In genomic region chrX:30643313-30643821, GRCh38 we compare ENCODE assay signal across 13 cellular contexts. TPM values are rescaled to one million over a fixed set of nuclear protein-coding genes. Genes with fewer than 3 reads are reported as not detected.
A peak's percentile ranks its signal among the peaks of the same experiment; 100 is the strongest.
DNase-seq lines count a peak whose midpoint lies in the region; ATAC-seq and TF ChIP-seq lines count a peak whose summit lies in the region.
"Had no signal": no experiment of that assay in that cellular context is flagged by ENCODE, and none has a peak within 500 bp of the region (broad histone marks: within the 10 kb centered on the region; RNA-seq: fewer than 3 reads in every experiment).

No MANE protein-coding gene starts in this region.

- H3K9me3 Mint-ChIP-seq in activated T-cell treated with anti-CD3 and anti-CD28 coated beads, Interleukin-2, amount 50 U/mL, for 24 hours = no peaks in the 10 kb centered on the region

- ATAC-seq in sciatic nerve (peak; percentile 61), GM18520 (IDR thresholded peaks at IDR 0.05; ENCODE audit: unreplicated experiment) (no peak)
- ATAC-seq: A549 had no signal

- H3K9me3 ChIP-seq in Peyer's patch = no peaks in the 10 kb centered on the region
- H3K9me3 ChIP-seq: A549 had no signal

- H3K36me3 ChIP-seq in Peyer's patch = no peaks in the 10 kb centered on the region

- peaks cover 22% of the 10 kb centered on the region for H3K4me1 Mint-ChIP-seq in activated T-cell treated with anti-CD3 and anti-CD28 coated beads, Interleukin-2, amount 50 U/mL, for 24 hours (ENCODE audit: low read depth)

- no peaks in the 10 kb centered on the region for H3K27me3 ChIP-seq in Peyer's patch

- peaks cover 7% of the 10 kb centered on the region for H3K27me3 Mint-ChIP-seq in activated T-cell treated with anti-CD3 and anti-CD28 coated beads, Interleukin-2, amount 50 U/mL, for 24 hours

- H3K27ac Mint-ChIP-seq in activated T-cell treated with anti-CD3 and anti-CD28 coated beads, Interleukin-2, amount 50 U/mL, for 24 hours = peak overlapping the region; percentile 72

- TF ChIP-seq CTCF in Peyer's patch (IDR thresholded peaks at IDR 0.05) = no peak

- H3K4me3 Mint-ChIP-seq in activated T-cell treated with anti-CD3 and anti-CD28 coated beads, Interleukin-2, amount 50 U/mL, for 24 hours = no peak overlapping the region

- DNase-seq in activated T-cell treated with anti-CD3 and anti-CD28 coated beads, Interleukin-2, amount 50 U/mL, for 24 hours = no peak
- no peak for DNase-seq in activated T-cell treated with anti-CD3 and anti-CD28 coated beads for 4 hours
- DNase-seq in NOMO-1 (lab: John Stamatoyannopoulos, UW; ENCODE audit: unreplicated experiment in 2 of 2) = peak; percentile 46 to 96
- peak; percentile 69 for DNase-seq in fibroblast of peridontal ligament (ENCODE audit: extremely low read depth)
- no peak for DNase-seq in sciatic nerve (ENCODE audit: low spot score)
- no peak for DNase-seq in Peyer's patch
- no peak for DNase-seq in DMS79 treated with DMSO at 0.1 percent for 48 hours (lab: John Stamatoyannopoulos, UW)
- DNase-seq: NCI-H2029 treated with DMSO at 0.1 percent for 48 hours; stimulated activated CD4-positive, alpha-beta T cell treated with anti-CD3 and anti-CD28 coated beads, Interleukin-1b, Interleukin-23, amount 100 ng/mL, for 48 hours; stimulated activated naive CD4-positive, alpha-beta T cell treated with Interleukin-2 at 50 U/mL for 16 hours had no signal

- intact Hi-C loops in sciatic nerve (cut with DNase I) = no loop called here

- no peak overlapping the region for H3K4me3 ChIP-seq in Peyer's patch
- H3K4me3 ChIP-seq: A549 had no signal

- no peaks in the 10 kb centered on the region for H3K4me1 ChIP-seq in Peyer's patch
- H3K4me1 ChIP-seq: A549 had no signal

- no peak for TF ChIP-seq POLR2A in Peyer's patch (IDR thresholded peaks at IDR 0.05)

- no peak overlapping the region for H3K27ac ChIP-seq in Peyer's patch
- H3K27ac ChIP-seq: A549, epithelial cell of prostate had no signal

- no peaks in the 10 kb centered on the region for H3K36me3 Mint-ChIP-seq in activated T-cell treated with anti-CD3 and anti-CD28 coated beads, Interleukin-2, amount 50 U/mL, for 24 hours (ENCODE audit: low read depth)

RNA-seq across cellular contexts. Expression of gene GK, which starts 9.9 kb away (rescaled TPM):
- total RNA-seq in sciatic nerve (20.3 TPM), Peyer's patch (10 to 100 TPM; 12.4 to 74.1 (median 56.9) TPM)

Comparison
In these comparisons a context has a peak if more than half of its experiments do, and no peak if none do; other contexts are left out.
1. DNase-seq: peak in NOMO-1 (2 of 2) and fibroblast of peridontal ligament (single experiment); none in activated T-cell treated with anti-CD3 and anti-CD28 coated beads, Interleukin-2, amount 50 U/mL, for 24 hours (single experiment), activated T-cell treated with anti-CD3 and anti-CD28 coated beads for 4 hours (single experiment), sciatic nerve (single experiment), Peyer's patch (0 of 3) and DMS79 treated with DMSO at 0.1 percent for 48 hours (single experiment).